2 cellular contexts compared by ENCODE assay signal in the genomic region with DNA sequence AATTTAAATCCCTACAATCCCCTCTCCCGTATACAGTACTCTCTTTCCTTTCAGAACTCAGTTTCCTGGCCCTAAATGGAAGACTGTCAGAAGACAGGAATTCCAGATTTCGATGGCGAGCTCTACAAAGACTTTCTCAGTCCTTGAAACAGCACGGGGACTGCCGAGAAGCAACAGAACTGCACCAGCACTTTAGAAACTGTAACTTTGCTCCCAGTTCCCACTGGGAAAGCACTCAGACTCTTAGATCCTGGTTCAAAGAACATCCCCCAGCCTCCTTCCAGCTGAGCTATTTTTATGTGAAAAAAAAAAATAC.
TF ChIP-seq lines count a peak whose summit lies in the region.

No MANE protein-coding gene starts in this region.

TF ChIP-seq in A549, 52 proteins besides CTCF, POLR2A, EP300 and RAD21:
- no peak for TF ChIP-seq ZFP36 (IDR thresholded peaks at IDR 0.05; ENCODE audit: borderline replicate concordance, partially characterized antibody)
- TF ChIP-seq ESRRA (IDR thresholded peaks at IDR 0.05; ENCODE audit: borderline replicate concordance, low read length), result no peak
- no peak for TF ChIP-seq HOXB13 (CRISPR knock-in tag; IDR thresholded peaks at IDR 0.05; ENCODE audit: low read depth)
- no peak for TF ChIP-seq FOSL2 (IDR thresholded peaks at IDR 0.05)
- no peak for TF ChIP-seq FOSL2 (CRISPR knock-in tag; IDR thresholded peaks at IDR 0.05)
- TF ChIP-seq TFCP2L1 (CRISPR knock-in tag; IDR thresholded peaks at IDR 0.05), result no peak
- TF ChIP-seq RARB (CRISPR knock-in tag; IDR thresholded peaks at IDR 0.05), result no peak
- TF ChIP-seq, protein P1, sequence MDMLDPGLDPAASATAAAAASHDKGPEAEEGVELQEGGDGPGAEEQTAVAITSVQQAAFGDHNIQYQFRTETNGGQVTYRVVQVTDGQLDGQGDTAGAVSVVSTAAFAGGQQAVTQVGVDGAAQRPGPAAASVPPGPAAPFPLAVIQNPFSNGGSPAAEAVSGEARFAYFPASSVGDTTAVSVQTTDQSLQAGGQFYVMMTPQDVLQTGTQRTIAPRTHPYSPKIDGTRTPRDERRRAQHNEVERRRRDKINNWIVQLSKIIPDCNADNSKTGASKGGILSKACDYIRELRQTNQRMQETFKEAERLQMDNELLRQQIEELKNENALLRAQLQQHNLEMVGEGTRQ (IDR thresholded peaks at IDR 0.05), result no peak
- no peak for TF ChIP-seq NFE2L2 (conservative IDR thresholded peaks at IDR 0.05; ENCODE audit: low read length)
- no peak for TF ChIP-seq REST (IDR thresholded peaks at IDR 0.05)
- no peak for TF ChIP-seq NR3C1 (IDR thresholded peaks at IDR 0.05)
- no peak for TF ChIP-seq SREBF2 (IDR thresholded peaks at IDR 0.05)
- TF ChIP-seq ELK1 (IDR thresholded peaks at IDR 0.05; ENCODE audit: low read depth, low read length), result no peak
- TF ChIP-seq RNF2 (IDR thresholded peaks at IDR 0.05; ENCODE audit: borderline replicate concordance, low read depth), result no peak
- TF ChIP-seq, protein P2, sequence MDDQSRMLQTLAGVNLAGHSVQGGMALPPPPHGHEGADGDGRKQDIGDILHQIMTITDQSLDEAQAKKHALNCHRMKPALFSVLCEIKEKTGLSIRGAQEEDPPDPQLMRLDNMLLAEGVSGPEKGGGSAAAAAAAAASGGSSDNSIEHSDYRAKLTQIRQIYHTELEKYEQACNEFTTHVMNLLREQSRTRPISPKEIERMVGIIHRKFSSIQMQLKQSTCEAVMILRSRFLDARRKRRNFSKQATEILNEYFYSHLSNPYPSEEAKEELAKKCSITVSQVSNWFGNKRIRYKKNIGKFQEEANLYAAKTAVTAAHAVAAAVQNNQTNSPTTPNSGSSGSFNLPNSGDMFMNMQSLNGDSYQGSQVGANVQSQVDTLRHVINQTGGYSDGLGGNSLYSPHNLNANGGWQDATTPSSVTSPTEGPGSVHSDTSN (IDR thresholded peaks at IDR 0.05), result no peak
- TF ChIP-seq FOXS1 (CRISPR knock-in tag; IDR thresholded peaks at IDR 0.05), result no peak

TF ChIP-seq in H1, 55 proteins besides CTCF, POLR2A, EP300 and RAD21:
- TF ChIP-seq CBX5 (IDR thresholded peaks at IDR 0.05; ENCODE audit: low read depth, low read length) (no peak), JUND (IDR thresholded peaks at IDR 0.05; ENCODE audit: low read length) (no peak), CHD7 (IDR thresholded peaks at IDR 0.05; ENCODE audit: insufficient replicate concordance, low read length) (no peak)
TF ChIP-seq in H1: peak in this region for 0.
